9 cellular contexts compared by ENCODE assay signal in the genomic region with DNA sequence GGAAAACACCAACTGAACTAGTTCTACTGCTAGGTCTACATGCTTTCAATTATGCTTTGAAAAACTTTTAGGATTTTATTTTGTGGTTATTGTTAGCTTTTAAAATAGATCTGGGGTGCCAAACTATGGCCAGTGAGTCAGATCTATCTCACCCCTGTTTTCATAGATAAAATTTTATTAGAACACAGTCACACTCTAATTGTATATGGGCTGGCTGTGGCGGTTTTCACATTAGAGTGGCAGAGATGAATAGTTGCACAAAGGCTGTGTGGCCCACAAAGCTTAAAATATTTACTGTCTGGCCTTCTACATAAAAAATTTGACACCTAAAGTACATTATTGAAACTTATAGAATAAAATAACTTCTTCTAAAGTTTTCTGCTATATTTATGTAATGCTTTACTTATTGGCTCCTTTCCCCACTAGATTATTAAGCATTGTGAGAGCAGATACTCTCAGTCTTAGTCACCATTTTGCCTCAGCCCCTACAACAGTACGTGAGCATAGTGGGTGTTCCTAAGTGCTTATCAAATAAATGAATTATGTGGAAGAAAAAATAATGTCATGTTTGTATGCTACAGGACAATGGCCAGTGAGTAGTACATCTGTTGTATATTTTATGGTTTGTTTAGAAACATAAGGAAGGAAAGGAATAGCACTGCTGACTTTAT.
DNase-seq lines count a peak whose midpoint lies in the region; ATAC-seq and TF ChIP-seq lines count a peak whose summit lies in the region.
"Had no signal": no experiment of that assay in that cellular context is flagged by ENCODE, and none has a peak within 500 bp of the region (broad histone marks: within the 10 kb centered on the region; RNA-seq: fewer than 3 reads in every experiment).

No MANE protein-coding gene starts in this region.

- TF ChIP-seq POLR2A in erythroblast (IDR thresholded peaks at IDR 0.05; ENCODE audit: low read length) = peak; percentile 37

- ATAC-seq in GM21423 (IDR thresholded peaks at IDR 0.05; ENCODE audit: unreplicated experiment) (peak; percentile 53), HG03520 (IDR thresholded peaks at IDR 0.05; ENCODE audit: unreplicated experiment) (peak; percentile 51)
- ATAC-seq in stimulated activated naive CD8-positive, alpha-beta T cell treated with anti-CD3 and anti-CD28 coated beads, Interleukin-15, Interleukin-2, amounts not matched to agents 100 U/mL and 50 U/mL, for 24 hours = no peak

- peak; percentile 80 for DNase-seq in EH (ENCODE audit: low read depth)
- peak; percentile 38 to 52 for DNase-seq in erythroblast (lab: John Stamatoyannopoulos, UW)
- DNase-seq in T-helper 9 cell = no peak
- no peak for DNase-seq in stimulated activated naive CD8-positive, alpha-beta T cell treated with anti-CD3 and anti-CD28 coated beads, Interleukin-15, Interleukin-2, amounts not matched to agents 100 U/mL and 50 U/mL, for 24 hours
- no peak for DNase-seq in NOMO-1 treated with DMSO at 0.1 percent for 48 hours (lab: John Stamatoyannopoulos, UW; ENCODE audit: unreplicated experiment)
- DNase-seq in NCI-H187 treated with DMSO at 0.1 percent for 48 hours (lab: John Stamatoyannopoulos, UW) = no peak
- DNase-seq: NCI-H446 had no signal

Comparison
In these comparisons a context has a peak if more than half of its experiments do, and no peak if none do; other contexts are left out.
1. DNase-seq: peak in EH (single experiment) and erythroblast (2 of 2); none in T-helper 9 cell (single experiment), stimulated activated naive CD8-positive, alpha-beta T cell treated with anti-CD3 and anti-CD28 coated beads, Interleukin-15, Interleukin-2, amounts not matched to agents 100 U/mL and 50 U/mL, for 24 hours (single experiment), NOMO-1 treated with DMSO at 0.1 percent for 48 hours (single experiment) and NCI-H187 treated with DMSO at 0.1 percent for 48 hours (single experiment).